In the genomic region with DNA sequence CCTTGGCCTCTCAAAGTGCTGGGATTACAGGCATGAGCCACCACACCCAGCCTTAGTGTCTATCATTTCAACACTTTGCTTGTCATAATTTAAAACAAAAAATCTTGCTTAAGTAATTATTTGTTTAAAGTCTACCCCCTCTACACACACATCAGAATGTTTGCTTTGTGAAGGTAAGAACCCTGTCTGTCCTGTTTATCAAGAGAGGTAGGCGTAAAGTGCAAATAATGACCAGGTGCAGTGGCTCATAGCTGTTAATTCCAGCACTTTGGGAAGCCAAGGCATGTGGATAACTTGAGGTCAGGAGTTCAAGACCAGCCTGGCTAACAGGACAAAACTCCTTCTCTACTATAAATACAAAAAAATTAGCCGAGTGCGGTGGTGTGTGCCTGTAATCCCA, we compare ENCODE assay signal across 14 cellular contexts.
"Had no signal": no experiment of that assay in that cellular context is flagged by ENCODE, and none has a peak within 500 bp of the region (broad histone marks: within the 10 kb centered on the region; RNA-seq: fewer than 3 reads in every experiment).

No MANE protein-coding gene starts in this region.

- ATAC-seq: activated CD8-positive, alpha-beta T cell treated with anti-CD3 and anti-CD28 coated beads for 36 hours; activated naive CD4-positive, alpha-beta T cell treated with anti-CD3 and anti-CD28 coated beads, Interleukin-2, amount 50 U/mL, for 72 hours; natural killer cell treated with Interleukin-12 subunit alpha and Interleukin-12 subunit beta and Interleukin-15 and Interleukin-18, amount 100 ng/mL, for 72 hours; stimulated activated effector memory CD8-positive, alpha-beta T cell treated with anti-CD3 and anti-CD28 coated beads, Interleukin-12 subunit alpha, Interleukin-12 subunit beta, amount 100 ng/mL, for 72 hours; WTC11 had no signal

- H3K9me3 Mint-ChIP-seq: activated CD8-positive, alpha-beta T cell treated with anti-CD3 and anti-CD28 coated beads for 36 hours had no signal

- H3K36me3 Mint-ChIP-seq: activated naive CD4-positive, alpha-beta T cell treated with anti-CD3 and anti-CD28 coated beads, Interleukin-2, amount 50 U/mL, for 72 hours; natural killer cell treated with Interleukin-12 subunit alpha and Interleukin-12 subunit beta and Interleukin-15 and Interleukin-18, amount 100 ng/mL, for 72 hours; stimulated activated effector memory CD8-positive, alpha-beta T cell treated with anti-CD3 and anti-CD28 coated beads, Interleukin-12 subunit alpha, Interleukin-12 subunit beta, amount 100 ng/mL, for 72 hours had no signal

- H3K4me3 Mint-ChIP-seq: activated CD8-positive, alpha-beta T cell treated with anti-CD3 and anti-CD28 coated beads for 36 hours; natural killer cell treated with Interleukin-12 subunit alpha and Interleukin-12 subunit beta and Interleukin-15 and Interleukin-18, amount 100 ng/mL, for 72 hours; stimulated activated effector memory CD8-positive, alpha-beta T cell treated with anti-CD3 and anti-CD28 coated beads, Interleukin-12 subunit alpha, Interleukin-12 subunit beta, amount 100 ng/mL, for 72 hours; WTC11 had no signal

- H3K27me3 Mint-ChIP-seq: activated CD8-positive, alpha-beta T cell treated with anti-CD3 and anti-CD28 coated beads for 36 hours had no signal

- H3K4me1 Mint-ChIP-seq: stimulated activated effector memory CD8-positive, alpha-beta T cell treated with anti-CD3 and anti-CD28 coated beads, Interleukin-12 subunit alpha, Interleukin-12 subunit beta, amount 100 ng/mL, for 72 hours; WTC11 had no signal

- H3K27ac Mint-ChIP-seq: activated CD8-positive, alpha-beta T cell treated with anti-CD3 and anti-CD28 coated beads for 36 hours; activated naive CD4-positive, alpha-beta T cell treated with anti-CD3 and anti-CD28 coated beads, Interleukin-2, amount 50 U/mL, for 72 hours; natural killer cell treated with Interleukin-12 subunit alpha and Interleukin-12 subunit beta and Interleukin-15 and Interleukin-18, amount 100 ng/mL, for 72 hours; stimulated activated effector memory CD8-positive, alpha-beta T cell treated with anti-CD3 and anti-CD28 coated beads, Interleukin-12 subunit alpha, Interleukin-12 subunit beta, amount 100 ng/mL, for 72 hours; WTC11 had no signal

- H3K4me3 ChIP-seq: colonic mucosa had no signal

- DNase-seq: activated CD4-positive, alpha-beta T cell treated with anti-CD3 and anti-CD28 coated beads for 4 hours; activated CD8-positive, alpha-beta memory T cell treated with anti-CD3 and anti-CD28 coated beads, Interleukin-2, amount 50 U/mL, for 4 hours; activated CD8-positive, alpha-beta T cell treated with anti-CD3 and anti-CD28 coated beads for 36 hours; activated effector memory CD4-positive, alpha-beta T cell treated with anti-CD3 and anti-CD28 coated beads, Interleukin-2, amount 50 U/mL, for 16 hours; activated T-cell treated with anti-CD3 and anti-CD28 coated beads, Interleukin-2, amount 50 U/mL, for 48 hours; central memory CD4-positive, alpha-beta T cell; colonic mucosa; foreskin melanocyte; mesendoderm; posterior cingulate gyrus had no signal
